In the genomic region with DNA sequence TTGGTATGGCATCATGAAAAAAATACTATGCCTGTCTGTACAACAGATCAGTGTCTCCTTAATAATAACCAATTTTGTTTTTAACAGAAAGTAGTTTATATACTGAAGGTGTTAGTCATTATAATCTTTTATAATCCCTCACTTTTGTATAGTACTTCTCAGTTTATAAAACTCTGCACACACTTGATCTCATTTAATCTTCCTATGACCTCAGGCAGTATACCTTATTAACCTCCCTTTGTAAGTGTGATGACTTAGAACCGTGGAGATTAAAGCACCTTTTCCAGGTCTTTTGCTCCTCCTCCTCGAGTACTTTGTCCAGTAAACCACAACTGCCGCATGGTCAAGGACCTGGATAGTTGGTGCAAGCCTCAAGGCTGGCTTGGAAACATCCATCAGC, we compare ENCODE assay signal across 27 cellular contexts.
DNase-seq lines count a peak whose midpoint lies in the region; ATAC-seq, FAIRE-seq and TF ChIP-seq lines count a peak whose summit lies in the region.
"Had no signal": no experiment of that assay in that cellular context is flagged by ENCODE, and none has a peak within 500 bp of the region (broad histone marks: within the 10 kb centered on the region; RNA-seq: fewer than 3 reads in every experiment).

No MANE protein-coding gene starts in this region.

- peaks cover 2% of the 10 kb centered on the region; the same call in 1 of the 2 replicates for H3K4me1 ChIP-seq in IMR-90 (ENCODE audit: control insufficient read depth, insufficient read depth, low read length)
- H3K4me1 ChIP-seq in H1 (replicated peaks in 1 of 4; ENCODE audit: control insufficient read depth in 3 of 4, insufficient read depth in 4 of 4, low read length in 3 of 4) = no peaks in the 10 kb centered on the region
- H3K4me1 ChIP-seq: BE2C, BLaER1 had no signal

- H4K8ac ChIP-seq in IMR-90 (ENCODE audit: low read depth in 2 of 2, low read length in 2 of 2) (no peak overlapping the region), H1 (ENCODE audit: extremely low read depth, insufficient read depth, low read length) (no peak overlapping the region)

- no peak overlapping the region for H2BK20ac ChIP-seq in IMR-90 (ENCODE audit: low read depth, low read length)
- no peak overlapping the region for H2BK20ac ChIP-seq in H1 (ENCODE audit: low read length)

- DNase-seq in IMR-90 (no peak), H1 (ENCODE audit: low read depth in 1 of 2, low spot score in 2 of 2) (no peak), retinal pigment epithelial cell (ENCODE audit: low read depth) (peak; percentile 35), cerebellum (ENCODE audit: low spot score) (no peak), NCI-H446 (lab: John Stamatoyannopoulos, UW) (no peak)
- DNase-seq in activated naive CD4-positive, alpha-beta T cell treated with anti-CD3 and anti-CD28 coated beads for 36 hours = no peak
- DNase-seq: 8988T; ACHN; BE2C; C1 segment of cervical spinal cord; CD4-positive, alpha-beta memory T cell; CD4-positive, CD25-positive, alpha-beta regulatory T cell; CD8-positive, alpha-beta memory T cell; COR-L47; DMS 273 treated with DMSO at 0.1 percent for 48 hours; DMS153; DMS53; DND-41; EL; GDM1 had no signal

- H2AK9ac ChIP-seq in IMR-90 (replicated peaks; ENCODE audit: low read depth, low read length, poor library complexity) = no peak overlapping the region

- intact Hi-C loops in IMR-90 (cut with micrococcal nuclease) = no loop called here
- intact Hi-C loops in activated naive CD4-positive, alpha-beta T cell treated with anti-CD3 and anti-CD28 coated beads for 36 hours (cut with micrococcal nuclease) = no loop called here

- H3K9ac ChIP-seq in IMR-90 (ENCODE audit: low read depth, low read length) = no peak overlapping the region
- H3K9ac ChIP-seq in H1 (replicated peaks in 1 of 4; ENCODE audit: extremely low read depth in 1 of 4, low read depth in 3 of 4, low read length in 3 of 4) = no peak overlapping the region
- H3K9ac ChIP-seq: BLaER1 had no signal

- H2AK5ac ChIP-seq in IMR-90 (ENCODE audit: low read depth, low read length) = no peak overlapping the region
- H2AK5ac ChIP-seq in H1 (ENCODE audit: low read depth, low read length) = no peak overlapping the region

- H3K23ac ChIP-seq in IMR-90 (ENCODE audit: low read depth, low read length) (no peak overlapping the region), H1 (ENCODE audit: insufficient read length) (no peak overlapping the region)

- FAIRE-seq in H1 (lab: Jason Lieb, UNC) = no peak
- FAIRE-seq: A204.1, GM12878, GM12892, GM18507 had no signal

- in situ Hi-C loops in IMR-90 (cut with MboI; ENCODE audit: low sequenced_read_pairs) = no loop called here

- no peak overlapping the region for H3K18ac ChIP-seq in IMR-90 (ENCODE audit: low read depth, low read length)
- H3K18ac ChIP-seq in H1 (ENCODE audit: extremely low read depth, low read length) = no peak overlapping the region

- no peaks in the 10 kb centered on the region for H3K27me3 Mint-ChIP-seq in activated naive CD4-positive, alpha-beta T cell treated with anti-CD3 and anti-CD28 coated beads for 36 hours (ENCODE audit: low read depth)
- H3K27me3 Mint-ChIP-seq: CD4-positive, CD25-positive, alpha-beta regulatory T cell had no signal

- H3K4me3 ChIP-seq in IMR-90 (ENCODE audit: insufficient read depth, low read depth, low read length) = no peak overlapping the region
- no peak overlapping the region for H3K4me3 ChIP-seq in H1 (ENCODE audit: extremely low read depth in 1 of 4, insufficient read depth in 2 of 4, low read depth in 3 of 4, low read length in 4 of 4)
- H3K4me3 ChIP-seq in retinal pigment epithelial cell (ENCODE audit: low read length) = no peak overlapping the region
- H3K4me3 ChIP-seq: BLaER1, GM12878 had no signal

- H3K79me2 ChIP-seq in H1 (ENCODE audit: control insufficient read depth in 1 of 2, insufficient read depth in 2 of 2, low read length in 2 of 2) = no peaks in the 10 kb centered on the region

- H2BK120ac ChIP-seq in IMR-90 (ENCODE audit: low read depth, low read length) (peak overlapping the region; percentile 14; the same call in 1 of the 2 replicates), H1 (replicated peaks; ENCODE audit: low read depth, low read length) (no peak overlapping the region)

- H3K79me1 ChIP-seq in IMR-90 (ENCODE audit: low read depth in 1 of 2, low read length in 2 of 2) (no peaks in the 10 kb centered on the region), H1 (ENCODE audit: low read depth, low read length) (no peaks in the 10 kb centered on the region)

- dilution Hi-C loops in IMR-90 (cut with HindIII; ENCODE audit: low sequenced_read_pairs, unreplicated experiment) = no loop called here

- TF ChIP-seq CTCF in IMR-90 (conservative IDR thresholded peaks at IDR 0.05; ENCODE audit: low read depth, low read length) (no peak), H1 (IDR thresholded peaks at IDR 0.05; ENCODE audit: control extremely low read depth in 1 of 3, insufficient read depth in 1 of 3, low read depth in 1 of 3, low read length in 3 of 3) (no peak), retinal pigment epithelial cell (conservative IDR thresholded peaks at IDR 0.05; ENCODE audit: low read depth, low read length) (no peak)

- H3K36me3 Mint-ChIP-seq in activated naive CD4-positive, alpha-beta T cell treated with anti-CD3 and anti-CD28 coated beads for 36 hours (ENCODE audit: low read depth) = no peaks in the 10 kb centered on the region
- H3K36me3 Mint-ChIP-seq: CD14-positive monocyte; CD4-positive, alpha-beta memory T cell; CD4-positive, CD25-positive, alpha-beta regulatory T cell; CD8-positive, alpha-beta memory T cell had no signal

- 0 out of 2 replicates have a peak overlapping the region, but pooled peaks have one; percentile 6 for H4K91ac ChIP-seq in IMR-90 (ENCODE audit: insufficient read depth, low read depth, low read length)
- no peak overlapping the region for H4K91ac ChIP-seq in H1 (replicated peaks; ENCODE audit: insufficient read length, low read length)

- H3K27ac ChIP-seq in IMR-90 (ENCODE audit: insufficient read depth, low read length) (no peak overlapping the region), H1 (ENCODE audit: low read depth, low read length) (no peak overlapping the region)
- H3K27ac ChIP-seq: BLaER1 had no signal

- no CpG with 5 or more reads among the region's 3 CpGs for WGBS in IMR-90 (ENCODE audit: extremely low coverage in 2 of 2, insufficient read length in 1 of 2), 2 experiments
- 96% methylated on average over 3 of the region's 3 CpGs; no CpG with 5 or more reads in 1 of the 2 experiments for WGBS in H1 (ENCODE audit: extremely low coverage in 1 of 2, insufficient coverage in 1 of 2, insufficient read length in 1 of 2, insufficient replicate concordance in 2 of 2, low coverage in 1 of 2, low lambda C conversion rate in 2 of 2, missing lambda C conversion rate in 1 of 2), 2 experiments

- H4K20me1 ChIP-seq in IMR-90 (ENCODE audit: insufficient read depth, low read length) (no peaks in the 10 kb centered on the region), H1 (replicated peaks in 1 of 2; ENCODE audit: control insufficient read depth in 1 of 2, insufficient read depth in 2 of 2, low read length in 2 of 2) (no peaks in the 10 kb centered on the region)
- H4K20me1 ChIP-seq: BLaER1 had no signal

- no peak for ATAC-seq in IMR-90 (ENCODE audit: low read depth)
- no peak for ATAC-seq in HG03025 (IDR thresholded peaks at IDR 0.05; ENCODE audit: low FRiP score, unreplicated experiment)
- ATAC-seq: GM12878 had no signal

- peaks cover 3% of the 10 kb centered on the region; the same call in 1 of the 2 replicates for H3K9me1 ChIP-seq in IMR-90 (ENCODE audit: insufficient read depth, low read length)

- POLR2A ChIA-PET in IMR-90 (lab: Charles Lee; ENCODE audit: unreplicated experiment) (no interaction called here), H1 (lab: Charles Lee; ENCODE audit: partially characterized antibody) (no interaction called here)

- no peaks in the 10 kb centered on the region for H3K9me3 ChIP-seq in IMR-90 (ENCODE audit: control insufficient read depth, insufficient read depth, low read length)
- no peaks in the 10 kb centered on the region for H3K9me3 ChIP-seq in H1 (ENCODE audit: insufficient read depth in 2 of 2, low read depth in 1 of 2, low read length in 1 of 2)
- H3K9me3 ChIP-seq: BE2C, BLaER1 had no signal

- no TSS peak for BruUV-seq in IMR-90 (replicated peaks; lab: Mats Ljungman, UMichigan)

- no peaks in the 10 kb centered on the region for H3K9me3 Mint-ChIP-seq in activated naive CD4-positive, alpha-beta T cell treated with anti-CD3 and anti-CD28 coated beads for 36 hours
- H3K9me3 Mint-ChIP-seq: CD8-positive, alpha-beta memory T cell had no signal

- no peak overlapping the region for H3K4me3 Mint-ChIP-seq in activated naive CD4-positive, alpha-beta T cell treated with anti-CD3 and anti-CD28 coated beads for 36 hours
- H3K4me3 Mint-ChIP-seq: CD14-positive monocyte; CD4-positive, alpha-beta memory T cell; CD4-positive, CD25-positive, alpha-beta regulatory T cell; CD8-positive, alpha-beta memory T cell had no signal

- H3K36me3 ChIP-seq in IMR-90 (ENCODE audit: control insufficient read depth, insufficient read depth, low read length) (no peaks in the 10 kb centered on the region), H1 (ENCODE audit: control insufficient read depth in 2 of 4, insufficient read depth in 4 of 4, low read length in 3 of 4) (no peaks in the 10 kb centered on the region)
- H3K36me3 ChIP-seq: BE2C, BLaER1 had no signal

- H3K4me2 ChIP-seq in IMR-90 (ENCODE audit: low read depth, low read length) = no peak overlapping the region
- H3K4me2 ChIP-seq in H1 (ENCODE audit: insufficient read depth in 1 of 2, low read depth in 2 of 2, low read length in 2 of 2) = no peak overlapping the region
- H3K4me2 ChIP-seq: BLaER1 had no signal

- H3K23me2 ChIP-seq in H1 (ENCODE audit: low read depth, low read length) = no peaks in the 10 kb centered on the region

- no peaks in the 10 kb centered on the region for H3K4me1 Mint-ChIP-seq in activated naive CD4-positive, alpha-beta T cell treated with anti-CD3 and anti-CD28 coated beads for 36 hours (ENCODE audit: low read depth)
- H3K4me1 Mint-ChIP-seq: CD14-positive monocyte; CD4-positive, alpha-beta memory T cell; CD4-positive, CD25-positive, alpha-beta regulatory T cell; CD8-positive, alpha-beta memory T cell had no signal

- H2AFZ ChIP-seq in IMR-90 (replicated peaks; ENCODE audit: low read length, poor library complexity) = no peak overlapping the region
- H2AFZ ChIP-seq in H1 (ENCODE audit: low read length) = 0 out of 2 replicates have a peak overlapping the region, but pooled peaks have one; percentile 52

- H4K5ac ChIP-seq in IMR-90 (ENCODE audit: low read depth, low read length) = no peak overlapping the region
- H4K5ac ChIP-seq in H1 (ENCODE audit: insufficient read length, low read depth, low read length) = no peak overlapping the region

- TF ChIP-seq POLR2A in IMR-90 (IDR thresholded peaks at IDR 0.05; ENCODE audit: low read depth, low read length) = no peak
- no peak for TF ChIP-seq POLR2A in H1 (IDR thresholded peaks at IDR 0.05; ENCODE audit: control extremely low read depth in 1 of 2, low read depth in 2 of 2, low read length in 2 of 2)

- H3K14ac ChIP-seq in IMR-90 (replicated peaks; ENCODE audit: low read depth, low read length) (no peak overlapping the region), H1 (ENCODE audit: insufficient read length) (no peak overlapping the region)

- TF ChIP-seq RAD21 in IMR-90 (IDR thresholded peaks at IDR 0.05; ENCODE audit: low read length) = no peak
- TF ChIP-seq RAD21 in H1 (IDR thresholded peaks at IDR 0.05 in 1 of 2, conservative IDR thresholded peaks at IDR 0.05 in 1 of 2; ENCODE audit: low read depth in 2 of 2, low read length in 2 of 2) = no peak

- H2BK12ac ChIP-seq in H1 (ENCODE audit: low read depth, low read length) = no peak overlapping the region

- H2BK15ac ChIP-seq in IMR-90 (ENCODE audit: low read depth, low read length) (no peak overlapping the region), H1 (ENCODE audit: low read length) (no peak overlapping the region)

- no peak overlapping the region for H2BK5ac ChIP-seq in IMR-90 (ENCODE audit: low read depth, low read length, poor library complexity, severe bottlenecking)
- no peak overlapping the region for H2BK5ac ChIP-seq in H1 (ENCODE audit: low read depth, low read length)

- H3K4ac ChIP-seq in IMR-90 (ENCODE audit: low read depth, low read length) = 0 out of 2 replicates have a peak overlapping the region, but pooled peaks have one; percentile 24
- H3K4ac ChIP-seq in H1 (replicated peaks; ENCODE audit: insufficient read length, low read depth, low read length) = no peak overlapping the region

- no peak overlapping the region for H3K56ac ChIP-seq in IMR-90 (ENCODE audit: extremely low read depth, insufficient read depth, low read length)
- no peak overlapping the region for H3K56ac ChIP-seq in H1 (replicated peaks; ENCODE audit: insufficient read length, low read depth, low read length)

- H3K27ac Mint-ChIP-seq in activated naive CD4-positive, alpha-beta T cell treated with anti-CD3 and anti-CD28 coated beads for 36 hours = no peak overlapping the region
- H3K27ac Mint-ChIP-seq: CD14-positive monocyte; CD4-positive, CD25-positive, alpha-beta regulatory T cell; CD8-positive, alpha-beta memory T cell had no signal

- no peak for TF ChIP-seq EP300 in H1 (IDR thresholded peaks at IDR 0.05; ENCODE audit: borderline replicate concordance in 1 of 2, low read depth in 2 of 2, low read length in 2 of 2)

- CTCF ChIA-PET in IMR-90 (lab: Yijun Ruan, JAX) = no interaction called here
- CTCF ChIA-PET in H1 (lab: Charles Lee; ENCODE audit: partially characterized antibody) = no interaction called here
- CTCF ChIA-PET in activated naive CD4-positive, alpha-beta T cell treated with anti-CD3 and anti-CD28 coated beads for 36 hours (lab: Charles Lee) = no interaction called here

- no peaks in the 10 kb centered on the region for H3K27me3 ChIP-seq in IMR-90 (ENCODE audit: control insufficient read depth, insufficient read depth, low read length)
- no peaks in the 10 kb centered on the region for H3K27me3 ChIP-seq in H1 (replicated peaks in 1 of 4; ENCODE audit: control insufficient read depth in 3 of 4, extremely low read depth in 1 of 4, insufficient read depth in 3 of 4, low read length in 3 of 4)
- H3K27me3 ChIP-seq: BE2C, BLaER1 had no signal
